In the genomic region with DNA sequence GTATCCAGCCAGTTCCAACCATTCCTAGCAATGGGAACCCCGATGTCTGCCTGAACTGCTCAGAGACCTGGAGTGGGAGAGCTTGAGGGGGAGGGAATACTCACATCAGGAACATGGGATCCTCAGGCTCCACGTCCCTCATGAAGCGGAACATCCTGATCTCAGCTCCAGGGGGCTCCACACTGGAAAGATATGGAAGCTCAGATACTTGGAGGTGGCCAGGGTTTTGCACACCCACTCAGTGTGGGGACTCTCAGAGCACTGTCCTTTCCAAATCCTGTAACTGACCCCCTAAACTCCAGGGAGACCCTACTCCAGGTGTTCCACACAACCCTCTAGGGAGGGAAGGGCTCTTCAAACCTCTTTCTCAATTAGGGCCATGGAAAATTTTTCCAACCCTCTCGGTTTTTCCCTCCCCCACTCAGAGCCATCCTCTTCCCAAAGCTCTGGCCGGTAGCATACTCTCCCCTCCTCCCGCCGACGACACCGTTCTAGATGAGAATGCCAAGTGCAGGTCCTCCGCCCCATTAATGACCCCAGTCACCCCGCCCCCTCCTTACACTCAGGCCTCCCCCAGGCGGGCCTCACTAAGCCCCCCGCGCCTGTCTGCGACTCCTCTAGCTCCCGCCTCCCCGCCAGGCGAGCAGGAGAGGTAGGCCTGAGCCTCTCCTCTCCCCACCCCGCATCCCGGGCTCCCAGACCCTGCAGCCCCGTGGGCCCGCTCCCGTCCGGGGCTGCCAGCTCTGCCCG, we compare ENCODE assay signal across 8 cellular contexts. TPM values are rescaled to one million over a fixed set of nuclear protein-coding genes. Genes with fewer than 3 reads are reported as not detected.
A peak's percentile ranks its signal among the peaks of the same experiment; 100 is the strongest.
DNase-seq lines count a peak whose midpoint lies in the region; ATAC-seq and TF ChIP-seq lines count a peak whose summit lies in the region.

No MANE protein-coding gene starts in this region.

- TF ChIP-seq POLR2A in prostate gland (IDR thresholded peaks at IDR 0.05): no peak

- H3K9me3 ChIP-seq in prostate gland: no peaks in the 10 kb centered on the region

- H3K9me3 Mint-ChIP-seq in activated naive CD8-positive, alpha-beta T cell treated with anti-CD3 and anti-CD28 coated beads for 36 hours: no peaks in the 10 kb centered on the region

- H3K4me3 Mint-ChIP-seq in activated naive CD8-positive, alpha-beta T cell treated with anti-CD3 and anti-CD28 coated beads for 36 hours: peak overlapping the region; percentile 92

- peak; percentile 47 for DNase-seq in activated CD4-positive, alpha-beta T cell treated with anti-CD3 and anti-CD28 coated beads for 48 hours
- no peak for DNase-seq in activated CD4-positive, alpha-beta T cell treated with anti-CD3 and anti-CD28 coated beads for 1 hour
- DNase-seq in NCI-H1092 (lab: John Stamatoyannopoulos, UW) (peak; percentile 41), left cardiac atrium (peak; percentile 64), prostate gland (ENCODE audit: low spot score) (peak; percentile 27), germinal center (ENCODE audit: low spot score) (no peak)
- peak; percentile 53 for DNase-seq in activated naive CD8-positive, alpha-beta T cell treated with anti-CD3 and anti-CD28 coated beads for 36 hours

- intact Hi-C loops in left cardiac atrium (cut with DNase I): loop anchor here (5.0 to 10.0 kb wide), 2 partner anchors 72 to 75 kb away; partner anchors contain the start of genes P3H3 (in 2 of the 2) and GPR162 (in 1 of the 2)
- intact Hi-C loops in prostate gland (cut with DNase I): loop anchor here (2.0 to 5.0 kb wide), 2 partner anchors 26 to 75 kb away; partner anchors contain the start of gene P3H3

- H3K36me3 Mint-ChIP-seq in activated naive CD8-positive, alpha-beta T cell treated with anti-CD3 and anti-CD28 coated beads for 36 hours: peaks cover 21% of the 10 kb centered on the region

- H3K27me3 Mint-ChIP-seq in activated naive CD8-positive, alpha-beta T cell treated with anti-CD3 and anti-CD28 coated beads for 36 hours: peaks cover 3% of the 10 kb centered on the region

- peaks cover 11% of the 10 kb centered on the region for H3K4me1 ChIP-seq in prostate gland (replicated peaks)

- H3K27ac ChIP-seq in prostate gland: peak overlapping the region; percentile 96 to 99

- ATAC-seq in left cardiac atrium: no peak
- ATAC-seq in GM21423 (IDR thresholded peaks at IDR 0.05; ENCODE audit: unreplicated experiment): no peak

- H3K27ac Mint-ChIP-seq in activated naive CD8-positive, alpha-beta T cell treated with anti-CD3 and anti-CD28 coated beads for 36 hours: peak overlapping the region; percentile 96

- H3K36me3 ChIP-seq in prostate gland: peaks cover 14 to 22% of the 10 kb centered on the region in 2 donors

- peak overlapping the region; percentile 79 to 89 for H3K4me3 ChIP-seq in prostate gland

- peaks cover 20% of the 10 kb centered on the region for H3K4me1 Mint-ChIP-seq in activated naive CD8-positive, alpha-beta T cell treated with anti-CD3 and anti-CD28 coated beads for 36 hours

- no peaks in the 10 kb centered on the region for H3K27me3 ChIP-seq in prostate gland (replicated peaks; ENCODE audit: insufficient read depth)

- TF ChIP-seq CTCF in prostate gland (IDR thresholded peaks at IDR 0.05): peak in 2 of 4 experiments; percentile 24 to 32

- whole genome bisulfite sequencing in prostate gland: 3% methylated on average over 25 of the region's 25 CpGs

RNA-seq across cellular contexts. Expression of gene MLF2, which starts 0.6 kb away (rescaled TPM):
- 100 to 1,000 TPM; 134 to 141 TPM for total RNA-seq in activated naive CD8-positive, alpha-beta T cell treated with anti-CD3 and anti-CD28 coated beads for 36 hours
- total RNA-seq in left cardiac atrium (100 to 1,000 TPM; 118 to 149 TPM), prostate gland (100 to 1,000 TPM; 267 to 282 TPM)

RNA-seq across cellular contexts. Expression of gene PTMS, which starts 13.8 kb away (rescaled TPM):
- total RNA-seq in activated naive CD8-positive, alpha-beta T cell treated with anti-CD3 and anti-CD28 coated beads for 36 hours: 10 to 100 TPM; 23.3 to 25.1 TPM
- 100 to 1,000 TPM; 164 to 189 TPM for total RNA-seq in left cardiac atrium
- 100 to 1,000 TPM; 285 to 339 TPM for total RNA-seq in prostate gland

RNA-seq across cellular contexts. Expression of gene LAG3, which starts 20.0 kb away (rescaled TPM):
- total RNA-seq in activated naive CD8-positive, alpha-beta T cell treated with anti-CD3 and anti-CD28 coated beads for 36 hours: 10 to 100 TPM; 64.8 to 67.7 TPM
- total RNA-seq in left cardiac atrium: under 1 TPM; 0.62 to 0.97 TPM
- total RNA-seq in prostate gland: 10 to 100 TPM in 1 of 2 donors, under 1 TPM in 1; 0.73 to 13.1 TPM

RNA-seq across cellular contexts. Expression of gene COPS7A, which starts 28.5 kb away (rescaled TPM):
- 10 to 100 TPM; 37.1 to 41.6 TPM for total RNA-seq in activated naive CD8-positive, alpha-beta T cell treated with anti-CD3 and anti-CD28 coated beads for 36 hours
- total RNA-seq in left cardiac atrium (10 to 100 TPM; 61.3 to 71.2 TPM), prostate gland (10 to 100 TPM; 92.0 to 92.6 TPM)

RNA-seq across cellular contexts. Expression of gene CD4, which starts 37.0 kb away (rescaled TPM):
- 1 to 10 TPM; 2.2 to 2.5 TPM for total RNA-seq in activated naive CD8-positive, alpha-beta T cell treated with anti-CD3 and anti-CD28 coated beads for 36 hours
- total RNA-seq in left cardiac atrium (10 to 100 TPM; 11.6 to 24.2 TPM), prostate gland (1 to 10 TPM; 1.6 to 8.6 TPM)

Comparison
In these comparisons a context has a peak if more than half of its experiments do, and no peak if none do; other contexts are left out.
1. DNase-seq: peak in activated CD4-positive, alpha-beta T cell treated with anti-CD3 and anti-CD28 coated beads for 48 hours (single experiment), NCI-H1092 (single experiment), activated naive CD8-positive, alpha-beta T cell treated with anti-CD3 and anti-CD28 coated beads for 36 hours (single experiment), left cardiac atrium (single experiment) and prostate gland (single experiment); none in activated CD4-positive, alpha-beta T cell treated with anti-CD3 and anti-CD28 coated beads for 1 hour (single experiment) and germinal center (single experiment).
2. RNA of gene PTMS, which starts 13.8 kb away (total RNA-seq): 285 to 339 TPM in prostate gland and 164 to 189 TPM in left cardiac atrium; 23.3 to 25.1 TPM in activated naive CD8-positive, alpha-beta T cell treated with anti-CD3 and anti-CD28 coated beads for 36 hours; every median in the first group is over 4 times any median in the second.
3. RNA of gene LAG3, which starts 20.0 kb away (total RNA-seq): 64.8 to 67.7 TPM in activated naive CD8-positive, alpha-beta T cell treated with anti-CD3 and anti-CD28 coated beads for 36 hours; 0.73 to 13.1 TPM in prostate gland and 0.62 to 0.97 TPM in left cardiac atrium; every median in the first group is over 4 times any median in the second.